In the genomic region with DNA sequence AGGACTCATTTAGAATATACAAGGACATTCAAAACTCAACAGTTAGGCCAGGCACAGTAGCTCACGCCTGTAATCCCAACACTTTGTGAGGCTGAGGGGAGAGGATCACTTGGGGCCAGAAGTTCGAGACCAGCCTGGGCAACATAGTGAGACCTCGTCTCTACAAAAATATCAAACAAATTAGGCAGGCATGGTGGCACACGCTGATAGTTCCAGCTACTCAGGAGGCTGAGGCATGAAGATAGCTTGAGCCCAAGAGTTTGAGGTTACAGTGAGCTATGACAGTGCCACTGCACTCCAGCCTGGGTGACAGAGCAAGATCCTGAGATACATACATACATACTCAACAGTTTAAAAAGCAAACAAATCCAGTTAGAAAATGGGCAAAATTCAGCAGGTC, we compare ENCODE assay signal across 1 cellular context.
TF ChIP-seq lines count a peak whose summit lies in the region.

No MANE protein-coding gene starts in this region.

TF ChIP-seq in GM12878, 131 proteins besides CTCF, POLR2A, EP300 and RAD21:
- TF ChIP-seq SMAD1 (IDR thresholded peaks at IDR 0.05; ENCODE audit: low read depth, partially characterized antibody) (no peak), CBX5 (IDR thresholded peaks at IDR 0.05; ENCODE audit: low read depth) (no peak), CHD4 (IDR thresholded peaks at IDR 0.05) (no peak), HCFC1 (IDR thresholded peaks at IDR 0.05; ENCODE audit: low read length) (no peak), IKZF2 (IDR thresholded peaks at IDR 0.05) (no peak), SRF (IDR thresholded peaks at IDR 0.05; ENCODE audit: low read depth in 2 of 2, low read length in 2 of 2) (no peak), SMARCA5 (IDR thresholded peaks at IDR 0.05) (no peak), TCF7 (IDR thresholded peaks at IDR 0.05; ENCODE audit: borderline replicate concordance) (no peak), TCF12 (IDR thresholded peaks at IDR 0.05; ENCODE audit: low read depth, low read length) (no peak), RELA (IDR thresholded peaks at IDR 0.05; ENCODE audit: borderline replicate concordance, partially characterized antibody) (no peak)
- TF ChIP-seq, protein P1, sequence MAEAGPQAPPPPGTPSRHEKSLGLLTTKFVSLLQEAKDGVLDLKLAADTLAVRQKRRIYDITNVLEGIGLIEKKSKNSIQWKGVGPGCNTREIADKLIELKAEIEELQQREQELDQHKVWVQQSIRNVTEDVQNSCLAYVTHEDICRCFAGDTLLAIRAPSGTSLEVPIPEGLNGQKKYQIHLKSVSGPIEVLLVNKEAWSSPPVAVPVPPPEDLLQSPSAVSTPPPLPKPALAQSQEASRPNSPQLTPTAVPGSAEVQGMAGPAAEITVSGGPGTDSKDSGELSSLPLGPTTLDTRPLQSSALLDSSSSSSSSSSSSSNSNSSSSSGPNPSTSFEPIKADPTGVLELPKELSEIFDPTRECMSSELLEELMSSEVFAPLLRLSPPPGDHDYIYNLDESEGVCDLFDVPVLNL (IDR thresholded peaks at IDR 0.05; ENCODE audit: low read depth, low read length): no peak
- TF ChIP-seq, protein P2, sequence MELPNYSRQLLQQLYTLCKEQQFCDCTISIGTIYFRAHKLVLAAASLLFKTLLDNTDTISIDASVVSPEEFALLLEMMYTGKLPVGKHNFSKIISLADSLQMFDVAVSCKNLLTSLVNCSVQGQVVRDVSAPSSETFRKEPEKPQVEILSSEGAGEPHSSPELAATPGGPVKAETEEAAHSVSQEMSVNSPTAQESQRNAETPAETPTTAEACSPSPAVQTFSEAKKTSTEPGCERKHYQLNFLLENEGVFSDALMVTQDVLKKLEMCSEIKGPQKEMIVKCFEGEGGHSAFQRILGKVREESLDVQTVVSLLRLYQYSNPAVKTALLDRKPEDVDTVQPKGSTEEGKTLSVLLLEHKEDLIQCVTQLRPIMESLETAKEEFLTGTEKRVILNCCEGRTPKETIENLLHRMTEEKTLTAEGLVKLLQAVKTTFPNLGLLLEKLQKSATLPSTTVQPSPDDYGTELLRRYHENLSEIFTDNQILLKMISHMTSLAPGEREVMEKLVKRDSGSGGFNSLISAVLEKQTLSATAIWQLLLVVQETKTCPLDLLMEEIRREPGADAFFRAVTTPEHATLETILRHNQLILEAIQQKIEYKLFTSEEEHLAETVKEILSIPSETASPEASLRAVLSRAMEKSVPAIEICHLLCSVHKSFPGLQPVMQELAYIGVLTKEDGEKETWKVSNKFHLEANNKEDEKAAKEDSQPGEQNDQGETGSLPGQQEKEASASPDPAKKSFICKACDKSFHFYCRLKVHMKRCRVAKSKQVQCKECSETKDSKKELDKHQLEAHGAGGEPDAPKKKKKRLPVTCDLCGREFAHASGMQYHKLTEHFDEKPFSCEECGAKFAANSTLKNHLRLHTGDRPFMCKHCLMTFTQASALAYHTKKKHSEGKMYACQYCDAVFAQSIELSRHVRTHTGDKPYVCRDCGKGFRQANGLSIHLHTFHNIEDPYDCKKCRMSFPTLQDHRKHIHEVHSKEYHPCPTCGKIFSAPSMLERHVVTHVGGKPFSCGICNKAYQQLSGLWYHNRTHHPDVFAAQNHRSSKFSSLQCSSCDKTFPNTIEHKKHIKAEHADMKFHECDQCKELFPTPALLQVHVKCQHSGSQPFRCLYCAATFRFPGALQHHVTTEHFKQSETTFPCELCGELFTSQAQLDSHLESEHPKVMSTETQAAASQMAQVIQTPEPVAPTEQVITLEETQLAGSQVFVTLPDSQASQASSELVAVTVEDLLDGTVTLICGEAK (IDR thresholded peaks at IDR 0.05; ENCODE audit: borderline replicate concordance): no peak
- TF ChIP-seq, protein P3, sequence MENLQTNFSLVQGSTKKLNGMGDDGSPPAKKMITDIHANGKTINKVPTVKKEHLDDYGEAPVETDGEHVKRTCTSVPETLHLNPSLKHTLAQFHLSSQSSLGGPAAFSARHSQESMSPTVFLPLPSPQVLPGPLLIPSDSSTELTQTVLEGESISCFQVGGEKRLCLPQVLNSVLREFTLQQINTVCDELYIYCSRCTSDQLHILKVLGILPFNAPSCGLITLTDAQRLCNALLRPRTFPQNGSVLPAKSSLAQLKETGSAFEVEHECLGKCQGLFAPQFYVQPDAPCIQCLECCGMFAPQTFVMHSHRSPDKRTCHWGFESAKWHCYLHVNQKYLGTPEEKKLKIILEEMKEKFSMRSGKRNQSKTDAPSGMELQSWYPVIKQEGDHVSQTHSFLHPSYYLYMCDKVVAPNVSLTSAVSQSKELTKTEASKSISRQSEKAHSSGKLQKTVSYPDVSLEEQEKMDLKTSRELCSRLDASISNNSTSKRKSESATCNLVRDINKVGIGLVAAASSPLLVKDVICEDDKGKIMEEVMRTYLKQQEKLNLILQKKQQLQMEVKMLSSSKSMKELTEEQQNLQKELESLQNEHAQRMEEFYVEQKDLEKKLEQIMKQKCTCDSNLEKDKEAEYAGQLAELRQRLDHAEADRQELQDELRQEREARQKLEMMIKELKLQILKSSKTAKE (IDR thresholded peaks at IDR 0.05; ENCODE audit: low read depth, poor library complexity, severe bottlenecking): no peak
